In the genomic region with DNA sequence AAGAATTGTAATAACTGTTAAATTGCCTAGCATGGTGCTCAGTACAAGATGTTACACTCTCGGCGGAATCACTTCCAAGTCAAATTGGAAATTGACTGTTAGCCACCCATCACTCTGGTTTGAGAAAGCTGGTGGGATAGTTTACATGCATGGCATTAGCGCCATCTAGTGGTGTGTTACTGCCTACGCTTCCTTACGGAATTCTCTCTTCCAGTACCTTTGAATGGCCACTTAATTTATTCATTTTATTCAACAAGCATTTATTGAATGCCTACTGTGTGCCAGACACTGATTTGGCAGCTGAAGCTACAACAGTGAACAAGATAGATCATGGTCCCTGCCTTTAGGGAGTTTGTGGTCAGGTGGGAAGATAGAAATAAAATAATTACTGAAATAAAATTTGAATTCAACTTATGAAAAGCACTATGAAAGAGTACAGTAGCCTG, we compare ENCODE assay signal across 8 cellular contexts. TPM values are rescaled to one million over a fixed set of nuclear protein-coding genes. Genes with fewer than 3 reads are reported as not detected.
DNase-seq lines count a peak whose midpoint lies in the region; ATAC-seq, FAIRE-seq and TF ChIP-seq lines count a peak whose summit lies in the region.

No MANE protein-coding gene starts in this region.

- no peaks in the 10 kb centered on the region for H3K36me3 ChIP-seq in body of pancreas (replicated peaks in 1 of 2; ENCODE audit: insufficient read depth in 1 of 2, low read depth in 2 of 2)

- DNase-seq in AG20443 (ENCODE audit: low spot score) (peak; percentile 55), H4 (ENCODE audit: low spot score) (peak; percentile 84), NCI-H2171 treated with DMSO at 0.1 percent for 48 hours (lab: John Stamatoyannopoulos, UW) (peak; percentile 82), body of pancreas (peak; percentile 74 to 84 (median 80)), inferior parietal cortex (ENCODE audit: extremely low spot score) (peak; percentile 94)
- peak; percentile 25 to 68 for DNase-seq in stimulated activated CD4-positive, alpha-beta T cell treated with anti-CD3 and anti-CD28 coated beads, Interleukin-1b, Interleukin-23, amount 100 ng/mL, for 4 hours (ENCODE audit: low read depth in 2 of 2)

- no peak for TF ChIP-seq POLR2A in body of pancreas (IDR thresholded peaks at IDR 0.05)

- peak; percentile 92 for FAIRE-seq in TTC549 (lab: Jason Lieb, UNC)

- ATAC-seq in body of pancreas (peak; percentile 66), HG03432 (IDR thresholded peaks at IDR 0.05; ENCODE audit: unreplicated experiment) (no peak)

- H3K27me3 ChIP-seq in body of pancreas = no peaks in the 10 kb centered on the region

- 5 to 8% methylated on average over 5 of the region's 5 CpGs for WGBS in body of pancreas, 2 donors

- intact Hi-C loops in body of pancreas (cut with DNase I) = no loop called here

- no peaks in the 10 kb centered on the region for H3K4me1 ChIP-seq in body of pancreas

- H3K9me3 ChIP-seq in body of pancreas = no peaks in the 10 kb centered on the region

- no peak overlapping the region for H3K27ac ChIP-seq in body of pancreas

- peak; percentile 85 to 97 (median 95) for TF ChIP-seq CTCF in body of pancreas (IDR thresholded peaks at IDR 0.05)

- H3K4me3 ChIP-seq in body of pancreas = no peak overlapping the region

RNA-seq across cellular contexts. Expression of a gene that starts 33.6 kb away (rescaled TPM):
- 23.3 and 29.7 TPM in 2 replicates for total RNA-seq in H4 (2014; rRNA removed; shearing (Covaris generic))
- 1 to 10 TPM; 5.3 to 8.6 TPM for total RNA-seq in body of pancreas

RNA-seq across cellular contexts. Expression of a gene that starts 33.7 kb away (rescaled TPM):
- total RNA-seq in H4 (2014; rRNA removed; shearing (Covaris generic)) = 19.1 and 35.9 TPM in 2 replicates
- total RNA-seq in body of pancreas = 10 to 100 TPM; 11.4 to 11.5 TPM

RNA-seq across cellular contexts. Expression of a gene that starts 48.5 kb away (rescaled TPM):
- 19.3 and 23.0 TPM in 2 replicates for total RNA-seq in H4 (2014; rRNA removed; shearing (Covaris generic))
- 10 to 100 TPM; 11.5 to 17.9 TPM for total RNA-seq in body of pancreas
